In the genomic region with DNA sequence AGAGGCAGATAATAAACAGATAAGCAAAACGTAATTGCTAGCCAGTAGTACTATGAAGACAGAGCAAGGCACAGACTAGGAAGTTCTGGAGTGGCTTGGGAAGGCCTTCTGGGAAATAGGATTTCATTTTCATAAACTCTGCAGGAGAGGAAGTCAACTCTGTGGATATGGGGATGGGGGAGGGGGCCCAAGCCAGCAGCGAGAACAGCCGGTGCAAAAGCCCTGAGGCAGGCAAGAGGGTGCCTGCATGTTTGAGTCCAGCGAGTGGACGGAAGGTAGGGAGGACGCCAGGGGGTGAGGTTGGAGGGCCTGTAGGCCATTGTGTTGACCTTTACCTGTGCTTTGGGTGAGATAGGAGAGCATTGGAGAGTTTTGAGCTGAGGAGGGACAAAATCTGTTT, we compare ENCODE assay signal across 1 cellular context.
TF ChIP-seq lines count a peak whose summit lies in the region.

No MANE protein-coding gene starts in this region.

TF ChIP-seq in HepG2, 621 proteins besides CTCF, POLR2A, EP300 and RAD21:
- TF ChIP-seq PHB2 (IDR thresholded peaks at IDR 0.05; ENCODE audit: partially characterized antibody) (no peak), FOXA1 (IDR thresholded peaks at IDR 0.05) (no peak), FOXA1 (CRISPR knock-in tag; IDR thresholded peaks at IDR 0.05) (no peak), CBFB (CRISPR knock-in tag; IDR thresholded peaks at IDR 0.05) (no peak), FIP1L1 (IDR thresholded peaks at IDR 0.05; ENCODE audit: borderline replicate concordance, insufficient read depth, low read depth, low read length) (no peak), KDM2A (CRISPR knock-in tag; IDR thresholded peaks at IDR 0.05; ENCODE audit: borderline replicate concordance, low read depth) (no peak), ZNF619 (CRISPR knock-in tag; IDR thresholded peaks at IDR 0.05) (no peak), U2AF2 (IDR thresholded peaks at IDR 0.05; ENCODE audit: low read depth, low read length) (no peak), NR2F1 (CRISPR knock-in tag; IDR thresholded peaks at IDR 0.05) (no peak), EED (CRISPR knock-in tag; IDR thresholded peaks at IDR 0.05) (no peak), ZNF143 (CRISPR knock-in tag; IDR thresholded peaks at IDR 0.05) (no peak), ZNF780A (CRISPR knock-in tag; IDR thresholded peaks at IDR 0.05) (no peak), PLSCR1 (CRISPR knock-in tag; IDR thresholded peaks at IDR 0.05; ENCODE audit: borderline replicate concordance) (no peak)
- TF ChIP-seq, protein P1, sequence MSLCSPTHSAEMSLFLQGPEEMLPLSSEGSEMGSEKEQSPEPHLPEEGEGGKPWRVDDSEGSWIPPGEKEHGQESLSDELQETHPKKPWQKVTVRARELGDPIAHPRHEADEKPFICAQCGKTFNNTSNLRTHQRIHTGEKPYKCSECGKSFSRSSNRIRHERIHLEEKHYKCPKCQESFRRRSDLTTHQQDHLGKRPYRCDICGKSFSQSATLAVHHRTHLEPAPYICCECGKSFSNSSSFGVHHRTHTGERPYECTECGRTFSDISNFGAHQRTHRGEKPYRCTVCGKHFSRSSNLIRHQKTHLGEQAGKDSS (CRISPR knock-in tag; IDR thresholded peaks at IDR 0.05; ENCODE audit: borderline replicate concordance, low read depth): no peak
- TF ChIP-seq, protein P2, sequence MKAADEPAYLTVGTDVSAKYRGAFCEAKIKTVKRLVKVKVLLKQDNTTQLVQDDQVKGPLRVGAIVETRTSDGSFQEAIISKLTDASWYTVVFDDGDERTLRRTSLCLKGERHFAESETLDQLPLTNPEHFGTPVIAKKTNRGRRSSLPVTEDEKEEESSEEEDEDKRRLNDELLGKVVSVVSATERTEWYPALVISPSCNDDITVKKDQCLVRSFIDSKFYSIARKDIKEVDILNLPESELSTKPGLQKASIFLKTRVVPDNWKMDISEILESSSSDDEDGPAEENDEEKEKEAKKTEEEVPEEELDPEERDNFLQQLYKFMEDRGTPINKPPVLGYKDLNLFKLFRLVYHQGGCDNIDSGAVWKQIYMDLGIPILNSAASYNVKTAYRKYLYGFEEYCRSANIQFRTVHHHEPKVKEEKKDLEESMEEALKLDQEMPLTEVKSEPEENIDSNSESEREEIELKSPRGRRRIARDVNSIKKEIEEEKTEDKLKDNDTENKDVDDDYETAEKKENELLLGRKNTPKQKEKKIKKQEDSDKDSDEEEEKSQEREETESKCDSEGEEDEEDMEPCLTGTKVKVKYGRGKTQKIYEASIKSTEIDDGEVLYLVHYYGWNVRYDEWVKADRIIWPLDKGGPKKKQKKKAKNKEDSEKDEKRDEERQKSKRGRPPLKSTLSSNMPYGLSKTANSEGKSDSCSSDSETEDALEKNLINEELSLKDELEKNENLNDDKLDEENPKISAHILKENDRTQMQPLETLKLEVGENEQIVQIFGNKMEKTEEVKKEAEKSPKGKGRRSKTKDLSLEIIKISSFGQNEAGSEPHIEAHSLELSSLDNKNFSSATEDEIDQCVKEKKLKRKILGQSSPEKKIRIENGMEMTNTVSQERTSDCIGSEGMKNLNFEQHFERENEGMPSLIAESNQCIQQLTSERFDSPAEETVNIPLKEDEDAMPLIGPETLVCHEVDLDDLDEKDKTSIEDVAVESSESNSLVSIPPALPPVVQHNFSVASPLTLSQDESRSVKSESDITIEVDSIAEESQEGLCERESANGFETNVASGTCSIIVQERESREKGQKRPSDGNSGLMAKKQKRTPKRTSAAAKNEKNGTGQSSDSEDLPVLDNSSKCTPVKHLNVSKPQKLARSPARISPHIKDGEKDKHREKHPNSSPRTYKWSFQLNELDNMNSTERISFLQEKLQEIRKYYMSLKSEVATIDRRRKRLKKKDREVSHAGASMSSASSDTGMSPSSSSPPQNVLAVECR (CRISPR knock-in tag; IDR thresholded peaks at IDR 0.05; ENCODE audit: borderline replicate concordance): no peak
